23 cellular contexts compared by ENCODE assay signal in the genomic region with DNA sequence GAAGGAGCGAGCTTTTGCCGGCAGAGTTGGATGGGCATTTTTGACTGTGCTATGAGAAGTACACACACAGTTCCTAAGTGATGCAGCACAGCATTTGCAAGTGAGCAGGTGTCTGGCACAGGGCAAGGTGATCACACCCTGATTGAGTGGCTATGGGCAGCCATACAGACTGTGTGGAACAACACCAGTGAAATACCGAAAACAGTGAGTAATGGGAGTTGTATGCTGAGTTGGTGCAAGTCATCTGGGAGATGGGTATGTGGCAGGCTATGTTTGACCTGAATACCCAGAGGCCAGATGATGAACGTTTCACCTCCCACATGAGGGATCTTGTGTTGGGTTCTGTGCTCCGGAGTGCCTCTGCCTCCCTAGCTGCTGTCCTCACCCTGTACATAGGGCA. TPM values are rescaled to one million over a fixed set of nuclear protein-coding genes. Genes with fewer than 3 reads are reported as not detected.
A peak's percentile ranks its signal among the peaks of the same experiment; 100 is the strongest.
DNase-seq lines count a peak whose midpoint lies in the region; ATAC-seq and TF ChIP-seq lines count a peak whose summit lies in the region.
"Had no signal": no experiment of that assay in that cellular context is flagged by ENCODE, and none has a peak within 500 bp of the region (broad histone marks: within the 10 kb centered on the region; RNA-seq: fewer than 3 reads in every experiment).

No MANE protein-coding gene starts in this region.

- no peak overlapping the region for H3K27ac Mint-ChIP-seq in activated CD4-positive, alpha-beta T cell treated with anti-CD3 and anti-CD28 coated beads, Interleukin-2, amount 10 ng/mL, durations not matched to agents 24 days and 14 days
- H3K27ac Mint-ChIP-seq: activated CD8-positive, alpha-beta memory T cell treated with anti-CD3 and anti-CD28 coated beads, Interleukin-2, amount 10 ng/mL, durations not matched to agents 7 days and 5 days; activated naive CD4-positive, alpha-beta T cell treated with anti-CD3 and anti-CD28 coated beads for 36 hours; activated T-cell treated with anti-CD3 and anti-CD28 coated beads, Interleukin-2, amount 50 U/mL, for 72 hours; CD4-positive, CD25-positive, alpha-beta regulatory T cell; stimulated activated naive CD8-positive, alpha-beta T cell treated with anti-CD3 and anti-CD28 coated beads, Interleukin-15, Interleukin-2, amounts not matched to agents 100 ng/mL and 50 ng/mL, for 24 hours had no signal

- TF ChIP-seq CTCF in epithelial cell of esophagus (IDR thresholded peaks at IDR 0.05; ENCODE audit: insufficient read depth, low read depth, low read length, missing control alignments): no peak
- TF ChIP-seq CTCF in psoas muscle (IDR thresholded peaks at IDR 0.05): no peak
- TF ChIP-seq CTCF in gastroesophageal sphincter (IDR thresholded peaks at IDR 0.05): no peak

- no peak overlapping the region for H3K4me3 Mint-ChIP-seq in activated CD4-positive, alpha-beta T cell treated with anti-CD3 and anti-CD28 coated beads, Interleukin-2, amount 10 ng/mL, durations not matched to agents 24 days and 14 days
- H3K4me3 Mint-ChIP-seq: activated CD8-positive, alpha-beta memory T cell treated with anti-CD3 and anti-CD28 coated beads, Interleukin-2, amount 10 ng/mL, durations not matched to agents 7 days and 5 days; activated naive CD4-positive, alpha-beta T cell treated with anti-CD3 and anti-CD28 coated beads for 36 hours; activated T-cell treated with anti-CD3 and anti-CD28 coated beads, Interleukin-2, amount 50 U/mL, for 72 hours; CD4-positive, CD25-positive, alpha-beta regulatory T cell; stimulated activated naive CD8-positive, alpha-beta T cell treated with anti-CD3 and anti-CD28 coated beads, Interleukin-15, Interleukin-2, amounts not matched to agents 100 ng/mL and 50 ng/mL, for 24 hours had no signal

- no peaks in the 10 kb centered on the region for H3K36me3 Mint-ChIP-seq in activated CD4-positive, alpha-beta T cell treated with anti-CD3 and anti-CD28 coated beads, Interleukin-2, amount 10 ng/mL, durations not matched to agents 24 days and 14 days (ENCODE audit: low read depth)
- H3K36me3 Mint-ChIP-seq: activated CD8-positive, alpha-beta memory T cell treated with anti-CD3 and anti-CD28 coated beads, Interleukin-2, amount 10 ng/mL, durations not matched to agents 7 days and 5 days; CD4-positive, CD25-positive, alpha-beta regulatory T cell had no signal

- H3K27me3 Mint-ChIP-seq in activated CD4-positive, alpha-beta T cell treated with anti-CD3 and anti-CD28 coated beads, Interleukin-2, amount 10 ng/mL, durations not matched to agents 24 days and 14 days: peaks cover 2% of the 10 kb centered on the region
- H3K27me3 Mint-ChIP-seq: activated CD8-positive, alpha-beta memory T cell treated with anti-CD3 and anti-CD28 coated beads, Interleukin-2, amount 10 ng/mL, durations not matched to agents 7 days and 5 days; CD4-positive, CD25-positive, alpha-beta regulatory T cell; stimulated activated naive CD8-positive, alpha-beta T cell treated with anti-CD3 and anti-CD28 coated beads, Interleukin-15, Interleukin-2, amounts not matched to agents 100 ng/mL and 50 ng/mL, for 24 hours had no signal

- TF ChIP-seq POLR2A in gastroesophageal sphincter (IDR thresholded peaks at IDR 0.05): no peak

- peaks cover 4% of the 10 kb centered on the region for H3K4me1 ChIP-seq in psoas muscle
- peaks cover 0 to 5% (median 0%) of the 10 kb centered on the region in 3 donors for H3K4me1 ChIP-seq in gastroesophageal sphincter
- H3K4me1 ChIP-seq: colonic mucosa, vagina had no signal

- H3K36me3 ChIP-seq in psoas muscle (ENCODE audit: insufficient read depth in 1 of 2, low read depth in 1 of 2) (no peaks in the 10 kb centered on the region), gastroesophageal sphincter (no peaks in the 10 kb centered on the region)
- H3K36me3 ChIP-seq: colonic mucosa, heart right ventricle, thoracic aorta, vagina had no signal

- ATAC-seq in psoas muscle: peak in 3 of 4 donors; percentile 58 to 68 (median 64)
- no peak for ATAC-seq in gastroesophageal sphincter
- no peak for ATAC-seq in GM21526 (IDR thresholded peaks at IDR 0.05; ENCODE audit: low FRiP score, unreplicated experiment)
- ATAC-seq: activated CD8-positive, alpha-beta memory T cell treated with anti-CD3 and anti-CD28 coated beads, Interleukin-2, amount 10 ng/mL, durations not matched to agents 7 days and 5 days; HCT116; heart right ventricle; PC-3 had no signal

- peaks cover 3% of the 10 kb centered on the region for H3K9me3 Mint-ChIP-seq in activated CD4-positive, alpha-beta T cell treated with anti-CD3 and anti-CD28 coated beads, Interleukin-2, amount 10 ng/mL, durations not matched to agents 24 days and 14 days
- H3K9me3 Mint-ChIP-seq: activated naive CD4-positive, alpha-beta T cell treated with anti-CD3 and anti-CD28 coated beads for 36 hours; activated T-cell treated with anti-CD3 and anti-CD28 coated beads, Interleukin-2, amount 50 U/mL, for 72 hours; CD4-positive, CD25-positive, alpha-beta regulatory T cell; stimulated activated naive CD8-positive, alpha-beta T cell treated with anti-CD3 and anti-CD28 coated beads, Interleukin-15, Interleukin-2, amounts not matched to agents 100 ng/mL and 50 ng/mL, for 24 hours had no signal

- TF ChIP-seq EP300 in gastroesophageal sphincter (IDR thresholded peaks at IDR 0.05): no peak

- H3K4me1 Mint-ChIP-seq in activated CD4-positive, alpha-beta T cell treated with anti-CD3 and anti-CD28 coated beads, Interleukin-2, amount 10 ng/mL, durations not matched to agents 24 days and 14 days: peaks cover 10% of the 10 kb centered on the region

- no peaks in the 10 kb centered on the region for H3K27me3 ChIP-seq in psoas muscle (ENCODE audit: insufficient read depth in 3 of 3, low read length in 2 of 3)
- no peaks in the 10 kb centered on the region for H3K27me3 ChIP-seq in gastroesophageal sphincter
- H3K27me3 ChIP-seq: colonic mucosa, heart right ventricle, vagina had no signal

- WGBS in psoas muscle, 3 donors: 72 to 83% (median 80%) methylated on average over 5 of the region's 5 CpGs
- WGBS in gastroesophageal sphincter (ENCODE audit: low coverage in 1 of 2), 2 donors: 81 to 100% methylated on average over 2 to 4 of the region's 5 CpGs

- DNase-seq in activated CD4-positive, alpha-beta T cell treated with anti-CD3 and anti-CD28 coated beads, Interleukin-2, amount 10 ng/mL, durations not matched to agents 24 days and 14 days: peak; percentile 49
- DNase-seq in activated CD4-positive, alpha-beta T cell treated with anti-CD3 and anti-CD28 coated beads for 4 hours: no peak
- DNase-seq in NCI-H69 (lab: John Stamatoyannopoulos, UW) (peak; percentile 61), epithelial cell of esophagus (ENCODE audit: low read depth) (peak; percentile 67), psoas muscle (no peak), cerebellar cortex (ENCODE audit: low spot score) (no peak)
- DNase-seq: activated CD8-positive, alpha-beta memory T cell treated with anti-CD3 and anti-CD28 coated beads, Interleukin-2, amount 10 ng/mL, durations not matched to agents 7 days and 5 days; activated naive CD4-positive, alpha-beta T cell treated with anti-CD3 and anti-CD28 coated beads for 36 hours; activated T-cell treated with anti-CD3 and anti-CD28 coated beads, Interleukin-2, amount 50 U/mL, for 72 hours; amygdala; colonic mucosa; effector CD8-positive, alpha-beta T cell; heart right ventricle; MV-4-11 had no signal

- H3K27ac ChIP-seq in psoas muscle: no peak overlapping the region
- H3K27ac ChIP-seq in gastroesophageal sphincter: no peak overlapping the region
- H3K27ac ChIP-seq: 22Rv1, colonic mucosa, heart right ventricle, thoracic aorta, vagina had no signal

- H3K4me3 ChIP-seq in epithelial cell of esophagus (ENCODE audit: low read length) (no peak overlapping the region), psoas muscle (no peak overlapping the region), gastroesophageal sphincter (no peak overlapping the region)
- H3K4me3 ChIP-seq: colonic mucosa, heart right ventricle, thoracic aorta, vagina had no signal

- intact Hi-C loops in activated CD4-positive, alpha-beta T cell treated with anti-CD3 and anti-CD28 coated beads, Interleukin-2, amount 10 ng/mL, durations not matched to agents 24 days and 14 days (cut with micrococcal nuclease): no loop called here
- intact Hi-C loops in psoas muscle (cut with DNase I): no loop called here

- H3K9me3 ChIP-seq in psoas muscle (no peaks in the 10 kb centered on the region), gastroesophageal sphincter (no peaks in the 10 kb centered on the region)
- H3K9me3 ChIP-seq: colonic mucosa, heart right ventricle, thoracic aorta, vagina had no signal

RNA-seq across cellular contexts. Expression of gene TIPARP, which starts 53.5 kb away (rescaled TPM):
- total RNA-seq in activated CD4-positive, alpha-beta T cell treated with anti-CD3 and anti-CD28 coated beads, Interleukin-2, amount 10 ng/mL, durations not matched to agents 24 days and 14 days: 17.7 and 18.7 TPM in 2 replicates
- total RNA-seq in psoas muscle (10 to 100 TPM; 10.5 to 18.1 (median 16.0) TPM), gastroesophageal sphincter (100 to 1,000 TPM in 1 of 4 donors, 10 to 100 TPM in 3; 49.8 to 144 (median 72.6) TPM)
- 10 to 100 TPM in 2 of 3 donors, 1 to 10 TPM in 1; 9.4 to 22.3 (median 11.2) TPM for polyA plus RNA-seq in psoas muscle

Comparison
In these comparisons a context has a peak if more than half of its experiments do, and no peak if none do; other contexts are left out.
1. DNase-seq: peak in activated CD4-positive, alpha-beta T cell treated with anti-CD3 and anti-CD28 coated beads, Interleukin-2, amount 10 ng/mL, durations not matched to agents 24 days and 14 days (single experiment), NCI-H69 (single experiment) and epithelial cell of esophagus (single experiment); none in activated CD4-positive, alpha-beta T cell treated with anti-CD3 and anti-CD28 coated beads for 4 hours (0 of 2), psoas muscle (0 of 2) and cerebellar cortex (single experiment).
2. ATAC-seq: peak in psoas muscle (3 of 4); none in gastroesophageal sphincter (single experiment) and GM21526 (single experiment).